13 cellular contexts compared by ENCODE assay signal in genomic region chr20:25041813-25042530, GRCh38. TPM values are rescaled to one million over a fixed set of nuclear protein-coding genes. Genes with fewer than 3 reads are reported as not detected.
DNase-seq lines count a peak whose midpoint lies in the region; ATAC-seq and TF ChIP-seq lines count a peak whose summit lies in the region.
"Had no signal": no experiment of that assay in that cellular context is flagged by ENCODE, and none has a peak within 500 bp of the region (broad histone marks: within the 10 kb centered on the region; RNA-seq: fewer than 3 reads in every experiment).

No MANE protein-coding gene starts in this region.

- 76 to 85% methylated on average over 21 of the region's 21 CpGs for WGBS in sigmoid colon, 2 donors

- peak overlapping the region; percentile 28 to 76 (median 60); a peak in 20 of 22 replicates for H3K9ac ChIP-seq in BLaER1 treated with 17β-estradiol and CSF1 and Interleukin-3, amounts not matched to agents 10 nM and 100 nM

- DNase-seq in Peyer's patch (peak in 1 of 3 donors; percentile 43), cardiac septum (ENCODE audit: low spot score) (peak; percentile 67), sigmoid colon (no peak), NK-92 (lab: John Stamatoyannopoulos, UW; ENCODE audit: unreplicated experiment) (no peak), NCI-H1417 (lab: John Stamatoyannopoulos, UW) (no peak), middle frontal gyrus (ENCODE audit: extremely low spot score, low spot score) (no peak)
- DNase-seq: activated CD4-positive, CD25-positive, alpha-beta regulatory T cell; NCI-H524; SIG-M5 had no signal

- H3K9me3 ChIP-seq in BLaER1 treated with 17β-estradiol and CSF1 and Interleukin-3, amounts not matched to agents 10 nM and 100 nM (replicated peaks in 1 of 11) = no peaks in the 10 kb centered on the region
- H3K9me3 ChIP-seq in Peyer's patch (no peaks in the 10 kb centered on the region), sigmoid colon (no peaks in the 10 kb centered on the region)

- peak overlapping the region in 2 of 10 experiments; percentile 26 to 36; a peak in 1 of 20 replicates for H3K4me3 ChIP-seq in BLaER1 treated with 17β-estradiol and CSF1 and Interleukin-3, amounts not matched to agents 10 nM and 100 nM
- H3K4me3 ChIP-seq in Peyer's patch (no peak overlapping the region), sigmoid colon (no peak overlapping the region)

- H3K27ac ChIP-seq in BLaER1 treated with 17β-estradiol and CSF1 and Interleukin-3, amounts not matched to agents 10 nM and 100 nM = peak overlapping the region; percentile 55 to 87 (median 77); a peak in 21 of 22 replicates
- H3K27ac ChIP-seq in Peyer's patch (peak overlapping the region; percentile 5 to 87 (median 82)), sigmoid colon (peak overlapping the region; percentile 88 to 93 (median 88))

- TF ChIP-seq POLR2A in Peyer's patch (IDR thresholded peaks at IDR 0.05) (no peak), sigmoid colon (IDR thresholded peaks at IDR 0.05) (no peak)

- H3K36me3 ChIP-seq in BLaER1 treated with 17β-estradiol and CSF1 and Interleukin-3, amounts not matched to agents 10 nM and 100 nM = peaks cover 9 to 12% (median 11%) of the 10 kb centered on the region in 11 experiments; a peak in 21 of 22 replicates
- H3K36me3 ChIP-seq in Peyer's patch (peaks cover 0 to 15% (median 0%) of the 10 kb centered on the region in 3 donors), sigmoid colon (peaks cover 8 to 22% (median 10%) of the 10 kb centered on the region in 4 donors)

- peak overlapping the region; percentile 85 to 98 (median 90) for H3K4me2 ChIP-seq in BLaER1 treated with 17β-estradiol and CSF1 and Interleukin-3, amounts not matched to agents 10 nM and 100 nM

- peaks cover 79 to 100% (median 97%) of the 10 kb centered on the region in 10 experiments for H3K4me1 ChIP-seq in BLaER1 treated with 17β-estradiol and CSF1 and Interleukin-3, amounts not matched to agents 10 nM and 100 nM
- H3K4me1 ChIP-seq in Peyer's patch = peaks cover 29 to 91% (median 50%) of the 10 kb centered on the region in 4 donors
- H3K4me1 ChIP-seq in sigmoid colon = peaks cover 0 to 83% (median 71%) of the 10 kb centered on the region in 4 donors

- no peaks in the 10 kb centered on the region for H3K27me3 ChIP-seq in BLaER1 treated with 17β-estradiol and CSF1 and Interleukin-3, amounts not matched to agents 10 nM and 100 nM
- no peaks in the 10 kb centered on the region for H3K27me3 ChIP-seq in Peyer's patch
- no peaks in the 10 kb centered on the region for H3K27me3 ChIP-seq in sigmoid colon

- intact Hi-C loops in cardiac septum (cut with DNase I) (loop anchor here (2.0 kb wide), 1 partner anchor 15 kb away; no protein-coding TSS in a partner anchor), sigmoid colon (cut with DNase I) (loop anchor here (2.0 to 10.0 kb wide), 2 partner anchors 13 to 1407 kb away; partner anchors contain the start of gene CST3)

- peaks cover 0 to 19% (median under 1%) of the 10 kb centered on the region in 11 experiments; a peak in 9 of 22 replicates for H4K20me1 ChIP-seq in BLaER1 treated with 17β-estradiol and CSF1 and Interleukin-3, amounts not matched to agents 10 nM and 100 nM

- no peak for ATAC-seq in HG03159 (IDR thresholded peaks at IDR 0.05; ENCODE audit: unreplicated experiment)

- no peak for TF ChIP-seq EP300 in sigmoid colon (IDR thresholded peaks at IDR 0.05)

- TF ChIP-seq CTCF in Peyer's patch (IDR thresholded peaks at IDR 0.05) (no peak), sigmoid colon (IDR thresholded peaks at IDR 0.05) (no peak)

RNA-seq across cellular contexts. Expression of gene ACSS1, which starts 16.0 kb away (rescaled TPM):
- 100 to 1,000 TPM in 3 of 4 donors, 10 to 100 TPM in 1; 49.5 to 160 (median 134) TPM for total RNA-seq in Peyer's patch
- 47.6 TPM for total RNA-seq in cardiac septum
- 10 to 100 TPM; 27.1 to 41.0 (median 30.5) TPM for total RNA-seq in sigmoid colon
- polyA plus RNA-seq in sigmoid colon = 10 to 100 TPM; 20.1 to 24.7 (median 21.0) TPM

RNA-seq across cellular contexts. Expression of gene VSX1, which starts 40.0 kb away (rescaled TPM):
- not detected for total RNA-seq in Peyer's patch
- total RNA-seq in cardiac septum = 0.54 TPM
- not detected for total RNA-seq in sigmoid colon
- under 1 TPM in 1 of 3 donors, not detected in 2; 0.03 TPM for polyA plus RNA-seq in sigmoid colon
- total RNA-seq: lung microvascular endothelial cell, pulmonary artery endothelial cell had no signal

RNA-seq across cellular contexts. Expression of gene APMAP, which starts 49.4 kb away (rescaled TPM):
- total RNA-seq in Peyer's patch (10 to 100 TPM; 19.0 to 40.9 (median 31.6) TPM), cardiac septum (28.2 TPM), sigmoid colon (10 to 100 TPM; 22.7 to 35.3 (median 28.9) TPM)
- 10 to 100 TPM in 2 of 3 donors, 1 to 10 TPM in 1; 9.6 to 55.8 (median 25.2) TPM for polyA plus RNA-seq in sigmoid colon
